Comparison of ENCODE assay signal across 8 cellular contexts in the genomic region with DNA sequence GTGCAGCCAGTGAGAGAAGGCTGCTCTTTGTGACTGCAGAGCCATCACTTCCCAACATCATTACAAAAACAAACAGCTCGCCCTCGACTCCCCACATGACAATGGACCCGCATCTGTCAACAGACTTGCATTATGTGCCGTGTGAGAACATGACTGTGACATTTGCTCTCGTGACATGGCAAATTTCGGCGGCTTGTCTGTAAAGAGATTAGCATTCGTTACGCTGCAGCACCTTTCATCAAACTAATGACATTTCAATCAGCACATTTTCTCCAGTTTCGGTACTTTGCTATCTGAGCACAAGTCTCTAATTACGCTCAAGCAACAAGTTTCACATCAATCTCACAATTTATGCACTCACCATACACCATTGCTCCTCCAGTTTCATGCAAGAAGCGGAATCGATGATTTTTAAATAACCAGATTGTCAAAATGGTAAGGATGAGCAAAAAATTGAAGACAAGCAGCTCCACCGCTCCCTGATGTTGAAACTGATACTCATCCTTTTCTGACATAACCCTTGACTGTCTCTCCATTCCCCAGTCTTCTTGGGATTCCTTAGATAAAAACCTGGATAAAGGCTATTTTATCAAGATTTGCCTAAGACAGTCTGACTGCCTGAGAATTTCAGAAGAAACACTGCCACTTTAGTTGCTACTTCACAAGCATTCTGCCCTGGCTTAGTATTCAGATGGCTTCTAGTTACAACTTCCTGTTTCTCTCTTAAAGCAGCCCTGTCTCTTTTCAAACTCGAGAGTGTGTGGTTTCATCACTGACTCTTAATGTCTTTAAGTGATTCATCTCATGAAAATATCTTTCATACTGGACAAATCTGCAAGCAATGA. TPM values are rescaled to one million over a fixed set of nuclear protein-coding genes. Genes with fewer than 3 reads are reported as not detected.
A peak's percentile ranks its signal among the peaks of the same experiment; 100 is the strongest.
DNase-seq lines count a peak whose midpoint lies in the region; ATAC-seq, FAIRE-seq and TF ChIP-seq lines count a peak whose summit lies in the region.

Gene SLC9A9 (minus strand): TSS at position 682 of the 845 bp plus-strand sequence. CDS start 146 bp downstream, at position 536.

- no peak for FAIRE-seq in HTR-8/SVneo (lab: Jason Lieb, UNC)

- TF ChIP-seq EP300 in SK-N-SH (IDR thresholded peaks at IDR 0.05; ENCODE audit: borderline replicate concordance in 1 of 2, low read depth in 1 of 2, low read length in 1 of 2), result no peak

- no peaks in the 10 kb centered on the region for H3K9me2 ChIP-seq in SK-N-SH

- POLR2A ChIA-PET in SK-N-SH (lab: Yijun Ruan, JAX), result no interaction called here

- no peak for TF ChIP-seq POLR2A in body of pancreas (IDR thresholded peaks at IDR 0.05)

- H3F3A ChIP-seq in SK-N-SH (replicated peaks; ENCODE audit: insufficient read depth), result no peaks in the 10 kb centered on the region

- TF ChIP-seq RAD21 in SK-N-SH (IDR thresholded peaks at IDR 0.05; ENCODE audit: low read length), result no peak

- H3K9ac ChIP-seq in SK-N-SH, result no peak within 1 kb of the TSS
- H3K9ac ChIP-seq in rectal smooth muscle tissue (ENCODE audit: low read length), result peak within 1 kb of the TSS; percentile 45

- intact Hi-C loops in body of pancreas (cut with DNase I), result no loop called here

- H3K79me2 ChIP-seq in SK-N-SH (ENCODE audit: insufficient read depth), result no peaks in the 10 kb centered on the region

- no peaks in the 10 kb centered on the region for H4K20me1 ChIP-seq in SK-N-SH (ENCODE audit: insufficient read depth)

- H3K27ac ChIP-seq in SK-N-SH (ENCODE audit: low read depth in 2 of 2, low read length in 1 of 2) (no peak within 1 kb of the TSS), body of pancreas (peak within 1 kb of the TSS in 1 of 4 donors; percentile 36), rectal smooth muscle tissue (ENCODE audit: low read depth, low read length) (peak within 1 kb of the TSS; percentile 50)

- H3K4me1 ChIP-seq in SK-N-SH (ENCODE audit: control insufficient read depth in 1 of 2, insufficient read depth in 2 of 2, low read depth in 1 of 2, low read length in 1 of 2), result no peaks in the 10 kb centered on the region
- no peaks in the 10 kb centered on the region for H3K4me1 ChIP-seq in body of pancreas
- peaks cover 5% of the 10 kb centered on the region for H3K4me1 ChIP-seq in rectal smooth muscle tissue (ENCODE audit: control insufficient read depth, insufficient read depth, low read length)

- peak; percentile 91 for ATAC-seq in GM21515 (IDR thresholded peaks at IDR 0.05; ENCODE audit: unreplicated experiment)
- peak; percentile 73 for ATAC-seq in body of pancreas

- H3K27me3 ChIP-seq in GM06990 (replicated peaks; ENCODE audit: control insufficient read depth, insufficient read depth, low read length), result no peaks in the 10 kb centered on the region
- peaks cover 10% of the 10 kb centered on the region; the same call in 1 of the 2 replicates for H3K27me3 ChIP-seq in SK-N-SH (ENCODE audit: insufficient read depth)
- H3K27me3 ChIP-seq in body of pancreas, result no peaks in the 10 kb centered on the region
- no peaks in the 10 kb centered on the region for H3K27me3 ChIP-seq in rectal smooth muscle tissue (ENCODE audit: control insufficient read depth, insufficient read depth, low read length)

- DNase-seq in GM06990 (ENCODE audit: extremely low read depth, insufficient read length), result peak; percentile 64
- DNase-seq in HTR-8/SVneo (ENCODE audit: insufficient read length, low spot score), result peak; percentile 47
- DNase-seq in SK-N-SH, result no peak
- DNase-seq in body of pancreas, result peak in 2 of 4 donors; percentile 9 to 32
- DNase-seq in hypothalamus (lab: John Stamatoyannopoulos, UW), result peak in 43 of 51 donors; percentile 5 to 85 (median 47)
- no peak for DNase-seq in NCI-H1092 treated with DMSO at 0.1 percent for 48 hours (lab: John Stamatoyannopoulos, UW)

- peak within 1 kb of the TSS; percentile 66 for H3K4me3 ChIP-seq in GM06990 (replicated peaks; ENCODE audit: low read depth, low read length)
- H3K4me3 ChIP-seq in SK-N-SH (ENCODE audit: low read depth in 2 of 2, low read length in 1 of 2), result peak within 1 kb of the TSS; percentile 46 to 61
- peak within 1 kb of the TSS in 1 of 2 donors; percentile 15 for H3K4me3 ChIP-seq in body of pancreas
- H3K4me3 ChIP-seq in rectal smooth muscle tissue (ENCODE audit: low read length), result peak within 1 kb of the TSS; percentile 84

- H2AFZ ChIP-seq in SK-N-SH (ENCODE audit: low read depth), result peak within 1 kb of the TSS; percentile 91

- 11% methylated on average over 15 of the region's 15 CpGs for WGBS in SK-N-SH (ENCODE audit: low lambda C conversion rate)
- 3 to 4% methylated on average over 15 of the region's 15 CpGs for WGBS in body of pancreas, 2 donors

- H3K4me2 ChIP-seq in SK-N-SH, result peak within 1 kb of the TSS; percentile 82

- H3K36me3 ChIP-seq in GM06990 (ENCODE audit: control insufficient read depth, insufficient read depth, low read length), result no peaks in the 10 kb centered on the region
- no peaks in the 10 kb centered on the region for H3K36me3 ChIP-seq in SK-N-SH (replicated peaks in 1 of 2; ENCODE audit: control insufficient read depth in 1 of 2, insufficient read depth in 2 of 2, low read length in 1 of 2)
- no peaks in the 10 kb centered on the region for H3K36me3 ChIP-seq in body of pancreas (replicated peaks in 1 of 2; ENCODE audit: insufficient read depth in 1 of 2, low read depth in 2 of 2)
- no peaks in the 10 kb centered on the region for H3K36me3 ChIP-seq in rectal smooth muscle tissue (ENCODE audit: control insufficient read depth, insufficient read depth, low read length)

- CTCF ChIA-PET in SK-N-SH (lab: Yijun Ruan, JAX), result no interaction called here

- H3K9me3 ChIP-seq in SK-N-SH, result no peaks in the 10 kb centered on the region
- H3K9me3 ChIP-seq in body of pancreas, result no peaks in the 10 kb centered on the region

- TF ChIP-seq CTCF in GM06990 (IDR thresholded peaks at IDR 0.05; ENCODE audit: insufficient read depth, low read length, poor library complexity, severe bottlenecking) (no peak), SK-N-SH (IDR thresholded peaks at IDR 0.05) (no peak), body of pancreas (IDR thresholded peaks at IDR 0.05) (no peak)

TF ChIP-seq in SK-N-SH, 30 proteins besides CTCF, POLR2A, EP300 and RAD21:
- TF ChIP-seq ELF1 (IDR thresholded peaks at IDR 0.05), result 0 out of 2 replicates have a peak, but pooled peaks have one; percentile 25
- no peak for TF ChIP-seq GATA2 (CRISPR knock-in tag; IDR thresholded peaks at IDR 0.05)
- no peak for TF ChIP-seq EZH2phosphoT487 (IDR thresholded peaks at IDR 0.05; ENCODE audit: borderline replicate concordance, low read depth)
- TF ChIP-seq USF2 (IDR thresholded peaks at IDR 0.05; ENCODE audit: borderline replicate concordance, low read depth, low read length), result no peak
TF ChIP-seq in SK-N-SH: peak in this region for 1.

RNA-seq across cellular contexts. Expression of gene SLC9A9, which starts in this region (rescaled TPM):
- polyA plus RNA-seq in SK-N-SH (2012; rRNA removed), result 0.05 TPM in 1 of 2 replicates, not detected in the other
- 0.05 TPM in 2 replicates for polyA plus RNA-seq in SK-N-SH (2012; cell fraction: cytosol; rRNA removed)
- polyA plus RNA-seq in SK-N-SH (2012; cell fraction: nucleus; rRNA removed), result 0.04 TPM in 1 of 2 replicates, not detected in the other
- 1 to 10 TPM; 1.6 to 2.3 TPM for total RNA-seq in body of pancreas

Comparison
In these comparisons a context has a peak if more than half of its experiments do, and no peak if none do; other contexts are left out.
1. DNase-seq: peak in GM06990 (single experiment), HTR-8/SVneo (single experiment) and hypothalamus (43 of 51); none in SK-N-SH (single experiment) and NCI-H1092 treated with DMSO at 0.1 percent for 48 hours (single experiment).